9 cellular contexts compared by ENCODE assay signal in the genomic region with DNA sequence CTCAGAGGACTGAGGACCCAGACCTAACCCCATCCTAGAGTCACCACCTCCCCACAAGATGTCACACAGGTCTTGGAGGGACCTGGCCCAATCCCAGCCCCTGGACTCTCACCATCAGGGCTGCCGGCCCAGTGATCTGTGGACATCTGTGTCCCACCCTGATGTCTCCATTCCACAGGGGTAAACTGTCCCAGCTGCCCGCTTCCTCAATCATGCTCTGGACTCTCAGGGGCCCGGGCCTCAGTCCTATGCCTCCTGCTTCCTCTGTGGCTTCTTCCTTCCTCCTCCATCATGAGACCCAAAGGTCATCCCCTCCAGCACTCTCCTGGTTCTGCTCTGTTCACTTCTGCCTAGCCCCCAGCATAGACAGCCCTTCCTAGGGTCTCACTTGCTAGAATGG. TPM values are rescaled to one million over a fixed set of nuclear protein-coding genes. Genes with fewer than 3 reads are reported as not detected.
DNase-seq lines count a peak whose midpoint lies in the region; ATAC-seq, FAIRE-seq and TF ChIP-seq lines count a peak whose summit lies in the region.
"Had no signal": no experiment of that assay in that cellular context is flagged by ENCODE, and none has a peak within 500 bp of the region (broad histone marks: within the 10 kb centered on the region; RNA-seq: fewer than 3 reads in every experiment).

No MANE protein-coding gene starts in this region.

- H3K4me3 ChIP-seq in bronchial epithelial cell (ENCODE audit: low read depth, low read length) (peak overlapping the region; percentile 52), mucosa of rectum (ENCODE audit: low read length in 2 of 2) (peak overlapping the region; percentile 91 to 97)

- H3K27me3 Mint-ChIP-seq in stimulated activated naive CD8-positive, alpha-beta T cell treated with anti-CD3 and anti-CD28 coated beads, Interleukin-15, Interleukin-2, amounts not matched to agents 100 ng/mL and 50 ng/mL, for 24 hours = no peaks in the 10 kb centered on the region

- DNase-seq in stimulated activated naive CD8-positive, alpha-beta T cell treated with anti-CD3 and anti-CD28 coated beads, Interleukin-15, Interleukin-2, amounts not matched to agents 100 U/mL and 50 U/mL, for 24 hours = no peak
- no peak for DNase-seq in bronchial epithelial cell (ENCODE audit: low read depth)
- no peak for DNase-seq in NCI-H226
- DNase-seq in stimulated activated CD4-positive, alpha-beta T cell treated with anti-CD3 and anti-CD28 coated beads, Interleukin-4, amount 100 ng/mL, for 24 hours = no peak
- DNase-seq in NCI-H1092 (lab: John Stamatoyannopoulos, UW) = no peak
- no peak for DNase-seq in HuH-7.5 (ENCODE audit: low spot score)
- DNase-seq: thyroid gland had no signal

- peak overlapping the region in 1 of 2 donors; percentile 95 for H3K27ac ChIP-seq in mucosa of rectum (ENCODE audit: low read depth in 2 of 2, low read length in 2 of 2)

- no peak for TF ChIP-seq CTCF in bronchial epithelial cell (IDR thresholded peaks at IDR 0.05; ENCODE audit: insufficient read depth, low read length, severe bottlenecking)

- H3K4me1 Mint-ChIP-seq in stimulated activated naive CD8-positive, alpha-beta T cell treated with anti-CD3 and anti-CD28 coated beads, Interleukin-15, Interleukin-2, amounts not matched to agents 100 ng/mL and 50 ng/mL, for 24 hours (ENCODE audit: low read depth) = peaks cover 66% of the 10 kb centered on the region

- no peak for ATAC-seq in stimulated activated naive CD8-positive, alpha-beta T cell treated with anti-CD3 and anti-CD28 coated beads, Interleukin-15, Interleukin-2, amounts not matched to agents 100 U/mL and 50 U/mL, for 24 hours

- peaks cover 28 to 33% of the 10 kb centered on the region in 2 donors for H3K4me1 ChIP-seq in mucosa of rectum (ENCODE audit: control insufficient read depth in 2 of 2, insufficient read depth in 2 of 2, low read length in 2 of 2)

- H3K27me3 ChIP-seq in bronchial epithelial cell (ENCODE audit: control insufficient read depth, insufficient read depth, low read length) (no peaks in the 10 kb centered on the region), mucosa of rectum (ENCODE audit: control insufficient read depth in 2 of 2, insufficient read depth in 2 of 2, low read length in 2 of 2) (no peaks in the 10 kb centered on the region)
- H3K27me3 ChIP-seq: thyroid gland had no signal

- H3K36me3 Mint-ChIP-seq in stimulated activated naive CD8-positive, alpha-beta T cell treated with anti-CD3 and anti-CD28 coated beads, Interleukin-15, Interleukin-2, amounts not matched to agents 100 ng/mL and 50 ng/mL, for 24 hours (ENCODE audit: low read depth) = peaks cover under 1% of the 10 kb centered on the region

- FAIRE-seq in bronchial epithelial cell (lab: Jason Lieb, UNC) = no peak

- H3K9me3 ChIP-seq in mucosa of rectum (ENCODE audit: control insufficient read depth in 2 of 2, low read length in 2 of 2) = no peaks in the 10 kb centered on the region
- H3K9me3 ChIP-seq: thyroid gland had no signal

- H3K4me3 Mint-ChIP-seq in stimulated activated naive CD8-positive, alpha-beta T cell treated with anti-CD3 and anti-CD28 coated beads, Interleukin-15, Interleukin-2, amounts not matched to agents 100 ng/mL and 50 ng/mL, for 24 hours = peak overlapping the region; percentile 90

- H3K36me3 ChIP-seq in bronchial epithelial cell (ENCODE audit: control insufficient read depth, insufficient read depth, low read length) (peaks cover 19% of the 10 kb centered on the region), mucosa of rectum (ENCODE audit: control insufficient read depth in 2 of 2, insufficient read depth in 2 of 2, low read length in 2 of 2) (peaks cover 6 to 25% of the 10 kb centered on the region in 2 donors)

- H3K27ac Mint-ChIP-seq in stimulated activated naive CD8-positive, alpha-beta T cell treated with anti-CD3 and anti-CD28 coated beads, Interleukin-15, Interleukin-2, amounts not matched to agents 100 ng/mL and 50 ng/mL, for 24 hours = peak overlapping the region; percentile 87

- H3K9ac ChIP-seq in mucosa of rectum (ENCODE audit: low read depth in 1 of 2, low read length in 2 of 2) = peak overlapping the region; percentile 89 to 91

- no peaks in the 10 kb centered on the region for H3K9me3 Mint-ChIP-seq in stimulated activated naive CD8-positive, alpha-beta T cell treated with anti-CD3 and anti-CD28 coated beads, Interleukin-15, Interleukin-2, amounts not matched to agents 100 ng/mL and 50 ng/mL, for 24 hours

RNA-seq across cellular contexts. Expression of a gene that starts 32.2 kb away (rescaled TPM):
- 49.5 and 63.6 TPM in 2 replicates for total RNA-seq in bronchial epithelial cell

RNA-seq across cellular contexts. Expression of a gene that starts 45.8 kb away (rescaled TPM):
- 1.2 and 1.6 TPM in 2 replicates for total RNA-seq in bronchial epithelial cell
